ENCODE assay signal across 8 cellular contexts in the genomic region with DNA sequence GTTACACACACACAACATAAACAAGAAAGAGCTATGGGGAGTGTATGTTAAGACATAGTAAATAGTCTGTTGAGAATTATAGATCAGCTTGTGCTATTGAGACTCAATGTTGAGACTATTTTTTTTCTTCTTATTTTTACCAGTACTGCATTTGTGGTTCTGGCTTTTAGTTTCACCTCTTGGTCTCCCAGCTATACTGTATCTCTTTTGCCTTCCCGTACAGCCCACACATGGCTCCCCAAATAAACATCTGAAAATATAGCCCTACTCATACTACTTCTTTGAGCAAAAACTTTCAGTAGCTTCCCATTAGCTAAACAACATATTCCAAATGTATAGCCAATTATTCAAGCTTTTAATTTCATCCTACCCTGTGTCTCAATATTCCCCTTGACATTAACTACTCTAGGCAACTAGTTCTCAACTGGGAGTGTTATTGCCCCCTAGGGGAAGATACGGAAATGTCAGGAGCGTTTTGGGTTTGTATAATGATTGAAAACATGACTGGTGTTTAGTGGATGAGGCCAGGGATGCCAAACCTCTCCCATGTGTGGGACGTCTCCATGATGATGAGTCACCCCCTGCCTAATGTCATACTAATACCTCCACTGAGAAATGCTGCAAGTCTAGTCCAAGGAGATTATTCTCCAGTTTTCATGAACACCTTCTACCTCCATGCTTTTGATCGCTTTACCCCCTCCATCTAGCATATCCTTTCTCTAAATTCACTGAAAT.
DNase-seq lines count a peak whose midpoint lies in the region; ATAC-seq, FAIRE-seq and TF ChIP-seq lines count a peak whose summit lies in the region.

No MANE protein-coding gene starts in this region.

- no peak overlapping the region for H3K27ac Mint-ChIP-seq in memory B cell

- H3K36me3 Mint-ChIP-seq in memory B cell = no peaks in the 10 kb centered on the region

- H3K4me1 Mint-ChIP-seq in memory B cell = peaks cover 6% of the 10 kb centered on the region

- FAIRE-seq in GM19239 (lab: Jason Lieb, UNC) = peak; percentile 73

- no peak overlapping the region for H3K4me3 Mint-ChIP-seq in memory B cell

- peak; percentile 77 for ATAC-seq in HG03135 (IDR thresholded peaks at IDR 0.05; ENCODE audit: unreplicated experiment)
- peak; percentile 31 for ATAC-seq in memory B cell (ENCODE audit: low read depth)
- ATAC-seq in GM21737 (IDR thresholded peaks at IDR 0.05; ENCODE audit: unreplicated experiment) = no peak

- peak; percentile 79 for TF ChIP-seq CTCF in choroid plexus epithelial cell (conservative IDR thresholded peaks at IDR 0.05; ENCODE audit: low read depth, low read length)

- H3K27me3 Mint-ChIP-seq in memory B cell = peaks cover 5% of the 10 kb centered on the region

- no peaks in the 10 kb centered on the region for H3K9me3 Mint-ChIP-seq in memory B cell

- DNase-seq in EL (peak; percentile 66), GM19239 (ENCODE audit: insufficient read length, low spot score) (no peak), NCI-H82 treated with DMSO at 0.1 percent for 48 hours (lab: John Stamatoyannopoulos, UW; ENCODE audit: unreplicated experiment) (peak; percentile 52), choroid plexus epithelial cell (ENCODE audit: low read depth) (peak; percentile 72), memory B cell (ENCODE audit: low spot score in 2 of 2) (peak; percentile 30 to 33), DMS79 treated with DMSO at 0.1 percent for 48 hours (lab: John Stamatoyannopoulos, UW) (no peak)

- H3K4me3 ChIP-seq in choroid plexus epithelial cell (ENCODE audit: low read depth, low read length) = no peak overlapping the region

Comparison
In these comparisons a context has a peak if more than half of its experiments do, and no peak if none do; other contexts are left out.
1. DNase-seq: peak in EL (single experiment), NCI-H82 treated with DMSO at 0.1 percent for 48 hours (single experiment), choroid plexus epithelial cell (single experiment) and memory B cell (2 of 2); none in GM19239 (single experiment) and DMS79 treated with DMSO at 0.1 percent for 48 hours (single experiment).